Comparison of ENCODE assay signal across 19 cellular contexts in genomic region chr20:41456341-41456740, GRCh38.
DNase-seq lines count a peak whose midpoint lies in the region; ATAC-seq and TF ChIP-seq lines count a peak whose summit lies in the region.
"Had no signal": no experiment of that assay in that cellular context is flagged by ENCODE, and none has a peak within 500 bp of the region (broad histone marks: within the 10 kb centered on the region; RNA-seq: fewer than 3 reads in every experiment).

No MANE protein-coding gene starts in this region.

- H3K4me1 ChIP-seq in A673 (ENCODE audit: insufficient read depth, low read length, poor library complexity, severe bottlenecking) (peaks cover 30% of the 10 kb centered on the region), suprapubic skin (no peaks in the 10 kb centered on the region)

- no peak for TF ChIP-seq POLR2A in suprapubic skin (IDR thresholded peaks at IDR 0.05)

- H3K9me3 ChIP-seq in A673 (ENCODE audit: low read depth, low read length, poor library complexity, severe bottlenecking) = no peaks in the 10 kb centered on the region
- no peaks in the 10 kb centered on the region for H3K9me3 ChIP-seq in suprapubic skin

- no peak overlapping the region for H3K4me3 ChIP-seq in A673 (ENCODE audit: low read depth, low read length, poor library complexity, severe bottlenecking)
- H3K4me3 ChIP-seq in fibroblast of the aortic adventitia (ENCODE audit: low read depth, low read length) = no peak overlapping the region
- H3K4me3 ChIP-seq in suprapubic skin = no peak overlapping the region
- no peak overlapping the region for H3K4me3 ChIP-seq in dorsolateral prefrontal cortex

- POLR2A ChIA-PET in A673 (lab: Charles Lee; ENCODE audit: low non-redundant PET) = no interaction called here

- BruUV-seq in A673 (replicated peaks; lab: Mats Ljungman, UMichigan) = no TSS peak

- DNase-seq in A673 (ENCODE audit: low spot score) (peak; percentile 89), GM04504 (ENCODE audit: low read depth) (peak; percentile 29), fibroblast of the aortic adventitia (ENCODE audit: low read depth) (peak; percentile 28), dermis blood vessel endothelial cell (no peak), suprapubic skin (ENCODE audit: low spot score in 2 of 2) (no peak), dorsolateral prefrontal cortex (no peak), globus pallidus (ENCODE audit: low spot score) (no peak)
- DNase-seq: COR-L47, DMS153, KBM-7, NCI-H1436, NCI-H2029, NCI-H2171 treated with DMSO at 0.1 percent for 48 hours, NCI-H446 treated with DMSO at 0.1 percent for 48 hours, NCI-H748 treated with DMSO at 0.1 percent for 48 hours, OCI-M1, SIG-M5 had no signal

- no peak for TF ChIP-seq CTCF in A673 (conservative IDR thresholded peaks at IDR 0.05; ENCODE audit: low read depth, low read length)
- no peak for TF ChIP-seq CTCF in fibroblast of the aortic adventitia (IDR thresholded peaks at IDR 0.05; ENCODE audit: insufficient read depth, low read length)
- no peak for TF ChIP-seq CTCF in suprapubic skin (IDR thresholded peaks at IDR 0.05)
- no peak for TF ChIP-seq CTCF in dorsolateral prefrontal cortex (IDR thresholded peaks at IDR 0.05 in 54 of 56, conservative IDR thresholded peaks at IDR 0.05 in 2 of 56; ENCODE audit: low read depth in 1 of 56, partially characterized antibody in 56 of 56)

- ATAC-seq in SK-N-SH treated with all-trans-retinoic acid at 6 μM for 48 hours = peak; percentile 51

- intact Hi-C loops in A673 (cut with micrococcal nuclease; ENCODE audit: unreplicated experiment) = no loop called here
- intact Hi-C loops in dorsolateral prefrontal cortex (cut with DNase I) = no loop called here

- H3K36me3 ChIP-seq in A673 (ENCODE audit: insufficient read depth, low read length, poor library complexity, severe bottlenecking) = peaks cover 34% of the 10 kb centered on the region
- H3K36me3 ChIP-seq in suprapubic skin = peaks cover 65% of the 10 kb centered on the region

- H3K27me3 ChIP-seq in A673 (replicated peaks; ENCODE audit: insufficient read depth, low read depth, low read length, poor library complexity) (no peaks in the 10 kb centered on the region), suprapubic skin (no peaks in the 10 kb centered on the region), dorsolateral prefrontal cortex (no peaks in the 10 kb centered on the region)

- H3K27ac ChIP-seq in A673 (ENCODE audit: low read depth, low read length, poor library complexity, severe bottlenecking) (peak overlapping the region; percentile 76), suprapubic skin (no peak overlapping the region), dorsolateral prefrontal cortex (no peak overlapping the region)
- H3K27ac ChIP-seq: 22Rv1 had no signal

- CTCF ChIA-PET in A673 (lab: Charles Lee) = no interaction called here

- no peak for TF ChIP-seq EP300 in suprapubic skin (IDR thresholded peaks at IDR 0.05)

TF ChIP-seq in SK-N-SH treated with all-trans-retinoic acid at 6 μM for 48 hours, 23 proteins besides CTCF, POLR2A, EP300 and RAD21:
- TF ChIP-seq PPARA (CRISPR knock-in tag; IDR thresholded peaks at IDR 0.05; ENCODE audit: borderline replicate concordance) = no peak
- no peak for TF ChIP-seq ZFP30 (CRISPR knock-in tag; IDR thresholded peaks at IDR 0.05)
- no peak for TF ChIP-seq GLIS3 (CRISPR knock-in tag; IDR thresholded peaks at IDR 0.05)
- no peak for TF ChIP-seq ESRRG (CRISPR knock-in tag; IDR thresholded peaks at IDR 0.05)
- TF ChIP-seq RARB (CRISPR knock-in tag; IDR thresholded peaks at IDR 0.05) = no peak
- no peak for TF ChIP-seq ZNF70 (CRISPR knock-in tag; IDR thresholded peaks at IDR 0.05)
- no peak for TF ChIP-seq TOX (CRISPR knock-in tag; IDR thresholded peaks at IDR 0.05; ENCODE audit: borderline replicate concordance)
- TF ChIP-seq OSR1 (CRISPR knock-in tag; IDR thresholded peaks at IDR 0.05) = no peak
- no peak for TF ChIP-seq CSRNP3 (CRISPR knock-in tag; IDR thresholded peaks at IDR 0.05)
- no peak for TF ChIP-seq POU6F1 (CRISPR knock-in tag; IDR thresholded peaks at IDR 0.05; ENCODE audit: borderline replicate concordance, low read depth)
- no peak for TF ChIP-seq ZC3H10 (CRISPR knock-in tag; IDR thresholded peaks at IDR 0.05)
- TF ChIP-seq ZNF8 (CRISPR knock-in tag; IDR thresholded peaks at IDR 0.05) = no peak
- no peak for TF ChIP-seq ZFP3 (CRISPR knock-in tag; IDR thresholded peaks at IDR 0.05)
- TF ChIP-seq ARNTL (CRISPR knock-in tag; IDR thresholded peaks at IDR 0.05; ENCODE audit: borderline replicate concordance, low read depth) = no peak
- no peak for TF ChIP-seq CREB5 (CRISPR knock-in tag; IDR thresholded peaks at IDR 0.05; ENCODE audit: low read depth)

Comparison
In these comparisons a context has a peak if more than half of its experiments do, and no peak if none do; other contexts are left out.
1. DNase-seq: peak in A673 (single experiment), GM04504 (single experiment) and fibroblast of the aortic adventitia (single experiment); none in dermis blood vessel endothelial cell (single experiment), suprapubic skin (0 of 2), dorsolateral prefrontal cortex (0 of 10) and globus pallidus (single experiment).